ENCODE assay signal across 1 cellular context in the genomic region with DNA sequence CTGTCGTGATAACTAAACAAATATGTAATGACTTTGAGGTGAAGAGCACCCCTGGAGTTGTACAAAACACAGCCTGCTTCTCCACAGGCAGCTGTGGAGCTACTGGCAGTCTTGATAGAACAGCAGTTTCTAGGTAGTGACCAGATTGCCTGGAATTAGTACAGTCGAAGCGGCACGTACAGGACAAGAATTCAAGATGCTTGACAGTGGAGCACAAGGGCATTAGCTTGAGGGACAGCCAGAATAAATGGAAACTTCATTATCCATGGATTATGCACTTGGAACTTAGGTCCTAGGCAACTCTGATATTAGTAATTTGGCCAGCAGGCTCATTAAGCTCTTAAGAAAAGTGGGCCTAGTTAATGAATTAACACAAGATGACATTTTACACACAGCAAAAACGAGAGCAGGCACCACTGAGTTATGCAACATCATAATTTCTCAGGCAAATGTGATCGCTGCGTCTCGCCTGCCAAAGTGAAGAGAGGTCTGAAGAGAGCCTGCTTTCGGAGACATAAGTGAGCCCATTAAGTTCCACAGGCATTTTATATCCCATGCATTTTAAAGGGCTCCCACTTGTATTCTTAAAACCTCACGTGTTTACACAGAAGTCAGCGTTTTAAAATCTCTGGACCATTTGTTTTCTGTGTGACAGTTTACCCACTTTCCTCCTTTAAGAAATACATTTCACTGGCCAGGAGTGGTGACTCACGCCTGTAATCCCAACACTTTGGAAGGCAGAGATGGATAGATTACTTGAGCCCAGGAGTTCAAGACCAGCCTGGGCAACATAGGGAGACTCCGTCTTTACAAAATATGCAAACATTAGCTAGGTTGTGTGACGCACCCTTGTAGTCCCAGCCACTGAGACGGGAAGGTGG.
TF ChIP-seq lines count a peak whose summit lies in the region.

No MANE protein-coding gene starts in this region.

TF ChIP-seq in K562, 482 proteins besides CTCF, POLR2A, EP300 and RAD21 (continued from another document):
- TF ChIP-seq ADNP (tag; IDR thresholded peaks at IDR 0.05), result 0 out of 2 replicates have a peak, but pooled peaks have one; percentile 50
- no peak for TF ChIP-seq STAT5A (IDR thresholded peaks at IDR 0.05; ENCODE audit: borderline replicate concordance, low read length)
